Comparison of ENCODE assay signal across 11 cellular contexts in the genomic region with DNA sequence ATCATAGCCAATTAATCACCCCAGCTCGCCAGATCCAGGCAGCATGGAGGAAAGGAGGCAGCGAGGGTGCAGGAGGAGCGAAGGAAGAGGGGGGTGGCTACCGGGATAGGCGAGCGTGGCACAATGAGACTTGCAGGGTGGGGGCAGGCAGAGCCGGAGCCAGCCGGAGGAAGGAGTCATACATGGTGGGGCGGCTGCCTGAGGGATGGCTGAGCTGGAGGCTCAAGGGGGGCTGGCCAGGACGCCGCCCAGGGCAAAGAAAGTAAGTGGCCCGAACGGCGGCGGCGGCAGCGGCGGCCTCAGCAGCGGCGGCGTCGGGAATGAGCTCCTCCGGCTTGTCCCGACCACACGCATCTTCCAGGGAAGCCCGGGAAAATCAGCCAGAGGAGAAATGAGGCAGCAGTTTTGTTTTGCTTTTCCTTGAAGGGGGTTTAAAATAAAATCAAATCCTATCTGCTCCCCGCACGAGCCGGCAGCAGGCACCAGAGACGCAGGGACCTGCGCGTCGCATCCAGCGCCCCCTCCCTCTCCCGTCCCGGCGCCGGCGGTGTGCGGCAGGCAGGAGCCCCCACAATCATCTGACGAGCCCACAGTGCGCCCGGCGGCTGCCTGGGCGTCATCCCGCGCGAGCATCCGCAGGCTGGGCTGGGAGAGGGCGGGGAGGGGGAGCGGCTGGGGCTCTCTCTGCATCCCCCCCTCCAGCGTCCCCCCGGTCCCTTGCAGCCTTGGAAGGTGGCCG.
DNase-seq lines count a peak whose midpoint lies in the region; ATAC-seq and TF ChIP-seq lines count a peak whose summit lies in the region.
"Had no signal": no experiment of that assay in that cellular context is flagged by ENCODE, and none has a peak within 500 bp of the region (broad histone marks: within the 10 kb centered on the region; RNA-seq: fewer than 3 reads in every experiment).

No MANE protein-coding gene starts in this region.

- no peak for ATAC-seq in T-helper 17 cell
- peak in 5 of 8 donors; percentile 20 to 50 (median 31) for ATAC-seq in heart right ventricle
- no peak for ATAC-seq in GM18867 (IDR thresholded peaks at IDR 0.05; ENCODE audit: unreplicated experiment)
- ATAC-seq: pancreas had no signal

- H3K9me3 ChIP-seq in T-helper 17 cell (ENCODE audit: control insufficient read depth, low read length, poor library complexity, severe bottlenecking) (no peaks in the 10 kb centered on the region), heart right ventricle (no peaks in the 10 kb centered on the region)
- H3K9me3 ChIP-seq: pancreas, Peyer's patch had no signal

- peaks cover 2% of the 10 kb centered on the region for H3K4me1 Mint-ChIP-seq in T-helper 17 cell
- H3K4me1 Mint-ChIP-seq in progenitor cell of endocrine pancreas (ENCODE audit: low read depth), result peaks cover 5% of the 10 kb centered on the region

- no peaks in the 10 kb centered on the region for H3K9me3 Mint-ChIP-seq in progenitor cell of endocrine pancreas (ENCODE audit: low read depth)

- TF ChIP-seq CTCF in heart right ventricle (IDR thresholded peaks at IDR 0.05) (no peak), progenitor cell of endocrine pancreas (IDR thresholded peaks at IDR 0.05; ENCODE audit: unreplicated experiment) (no peak)

- H3K4me3 Mint-ChIP-seq in T-helper 17 cell, result peak overlapping the region; percentile 42
- peak overlapping the region; percentile 64 for H3K4me3 Mint-ChIP-seq in progenitor cell of endocrine pancreas (ENCODE audit: low read depth)

- H3K27ac ChIP-seq in heart right ventricle, result no peak overlapping the region
- H3K27ac ChIP-seq: pancreas, Peyer's patch had no signal

- H3K36me3 Mint-ChIP-seq in T-helper 17 cell (ENCODE audit: low read depth), result peaks cover 4% of the 10 kb centered on the region
- H3K36me3 Mint-ChIP-seq in progenitor cell of endocrine pancreas (ENCODE audit: insufficient read depth), result peaks cover 16% of the 10 kb centered on the region

- 1% methylated on average over 54 of the region's 54 CpGs for WGBS in heart right ventricle, 2 donors

- peak overlapping the region; percentile 21 to 50 (median 38) for H3K4me3 ChIP-seq in heart right ventricle
- H3K4me3 ChIP-seq: pancreas had no signal

- peaks cover 13 to 86% (median 61%) of the 10 kb centered on the region in 7 donors for H3K27me3 ChIP-seq in heart right ventricle
- H3K27me3 ChIP-seq: pancreas, Peyer's patch had no signal

- H3K27me3 Mint-ChIP-seq in T-helper 17 cell, result peaks cover 48% of the 10 kb centered on the region
- peaks cover 17% of the 10 kb centered on the region for H3K27me3 Mint-ChIP-seq in progenitor cell of endocrine pancreas

- H3K36me3 ChIP-seq in heart right ventricle, result no peaks in the 10 kb centered on the region
- H3K36me3 ChIP-seq: pancreas, Peyer's patch had no signal

- peaks cover 3 to 24% (median 20%) of the 10 kb centered on the region in 9 donors for H3K4me1 ChIP-seq in heart right ventricle
- H3K4me1 ChIP-seq: pancreas, Peyer's patch had no signal

- H3K27ac Mint-ChIP-seq in T-helper 17 cell (no peak overlapping the region), progenitor cell of endocrine pancreas (no peak overlapping the region)

- DNase-seq in Daoy (ENCODE audit: low read depth), result peak; percentile 83
- no peak for DNase-seq in T-helper 17 cell
- no peak for DNase-seq in heart right ventricle
- no peak for DNase-seq in progenitor cell of endocrine pancreas (ENCODE audit: low spot score, unreplicated experiment)
- DNase-seq in UCSD-AML1 (lab: John Stamatoyannopoulos, UW; ENCODE audit: unreplicated experiment), result no peak
- DNase-seq in NCI-H446 (lab: John Stamatoyannopoulos, UW), result no peak
- DNase-seq in LoVo (ENCODE audit: low spot score), result no peak
- DNase-seq: activated CD8-positive, alpha-beta memory T cell treated with anti-CD3 and anti-CD28 coated beads, Interleukin-2, amount 50 U/mL, for 4 hours; pancreas; Peyer's patch had no signal

- intact Hi-C loops in heart right ventricle (cut with DNase I), result no loop called here

Comparison
In these comparisons a context has a peak if more than half of its experiments do, and no peak if none do; other contexts are left out.
1. ATAC-seq: peak in heart right ventricle (5 of 8); none in T-helper 17 cell (single experiment) and GM18867 (single experiment).